In the genomic region with DNA sequence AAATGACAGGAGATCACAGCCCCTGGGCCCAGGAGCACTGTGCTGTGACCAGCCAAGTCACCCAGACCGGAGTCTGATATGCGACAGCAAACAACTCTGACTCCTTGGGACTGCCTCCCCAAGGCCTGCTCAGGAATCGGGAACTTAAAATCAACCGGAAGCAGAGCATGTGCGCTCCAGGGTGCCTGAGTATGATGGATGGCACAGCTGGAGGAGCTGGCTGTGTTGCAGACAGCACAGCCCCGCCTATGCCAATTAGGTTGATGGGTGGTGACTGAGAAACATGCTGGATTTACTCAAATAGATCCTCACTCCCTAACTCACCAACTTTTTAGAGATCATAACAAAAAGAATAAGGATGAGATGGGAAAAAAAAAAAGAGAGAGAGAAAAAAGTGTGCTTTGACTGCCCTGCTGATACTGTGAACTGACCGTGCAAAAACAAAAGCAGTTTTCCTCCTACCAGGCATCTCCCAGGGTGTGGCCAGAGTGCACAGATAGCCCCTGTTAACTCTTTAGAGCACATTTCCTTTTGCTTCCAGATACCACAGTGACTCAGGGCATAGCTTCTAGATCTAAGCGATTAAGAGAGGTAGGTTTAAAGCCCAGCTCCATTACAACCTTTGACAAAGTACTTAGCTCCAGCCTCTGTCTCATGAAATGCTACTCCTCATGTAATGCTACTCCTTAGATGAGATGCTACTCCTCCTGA, we compare ENCODE assay signal across 11 cellular contexts. TPM values are rescaled to one million over a fixed set of nuclear protein-coding genes. Genes with fewer than 3 reads are reported as not detected.
A peak's percentile ranks its signal among the peaks of the same experiment; 100 is the strongest.
DNase-seq lines count a peak whose midpoint lies in the region; ATAC-seq, FAIRE-seq and TF ChIP-seq lines count a peak whose summit lies in the region.
"Had no signal": no experiment of that assay in that cellular context is flagged by ENCODE, and none has a peak within 500 bp of the region (broad histone marks: within the 10 kb centered on the region; RNA-seq: fewer than 3 reads in every experiment).

No MANE protein-coding gene starts in this region.

- no peaks in the 10 kb centered on the region for H3K9me3 ChIP-seq in H1 (ENCODE audit: insufficient read depth in 2 of 2, low read depth in 1 of 2, low read length in 1 of 2)
- no peaks in the 10 kb centered on the region for H3K9me3 ChIP-seq in mucosa of descending colon

- POLR2A ChIA-PET in H1 (lab: Charles Lee; ENCODE audit: partially characterized antibody), result interaction anchor here (0.7 kb wide), 1 partner anchor 210 kb away, joined by 3 read pairs; no protein-coding TSS in a partner anchor

- no peak for TF ChIP-seq RAD21 in H1 (IDR thresholded peaks at IDR 0.05 in 1 of 2, conservative IDR thresholded peaks at IDR 0.05 in 1 of 2; ENCODE audit: low read depth in 2 of 2, low read length in 2 of 2)

- H3K36me3 Mint-ChIP-seq in activated CD4-positive, alpha-beta T cell treated with anti-CD3 and anti-CD28 coated beads, Interleukin-2, amount 10 ng/mL, durations not matched to agents 24 days and 14 days (ENCODE audit: low read depth), result no peaks in the 10 kb centered on the region
- no peaks in the 10 kb centered on the region for H3K36me3 Mint-ChIP-seq in activated T-cell treated with anti-CD3 and anti-CD28 coated beads, Interleukin-2, amount 50 U/mL, for 4 hours (ENCODE audit: insufficient read depth)
- no peaks in the 10 kb centered on the region for H3K36me3 Mint-ChIP-seq in activated T-helper 1 cell treated with anti-CD3 and anti-CD28 coated beads, Interleukin-12 subunit alpha, Interleukin-12 subunit beta, Interleukin-2, Interleukin-4 antibody, amounts not matched to agents 30 ng/mL and 10 ng/mL and 1 ng/mL, durations not matched to agents 14 hours and 24 hours and 36 hours (ENCODE audit: low read depth)

- no peak overlapping the region for H2AFZ ChIP-seq in H1 (ENCODE audit: low read length)

- no peaks in the 10 kb centered on the region for H3K4me1 Mint-ChIP-seq in activated CD4-positive, alpha-beta T cell treated with anti-CD3 and anti-CD28 coated beads, Interleukin-2, amount 10 ng/mL, durations not matched to agents 24 days and 14 days
- no peaks in the 10 kb centered on the region for H3K4me1 Mint-ChIP-seq in activated T-cell treated with anti-CD3 and anti-CD28 coated beads, Interleukin-2, amount 50 U/mL, for 4 hours (ENCODE audit: low read depth)
- no peaks in the 10 kb centered on the region for H3K4me1 Mint-ChIP-seq in activated T-helper 1 cell treated with anti-CD3 and anti-CD28 coated beads, Interleukin-12 subunit alpha, Interleukin-12 subunit beta, Interleukin-2, Interleukin-4 antibody, amounts not matched to agents 30 ng/mL and 10 ng/mL and 1 ng/mL, durations not matched to agents 14 hours and 24 hours and 36 hours (ENCODE audit: low read depth)

- H3K36me3 ChIP-seq in H1 (ENCODE audit: control insufficient read depth in 2 of 4, insufficient read depth in 4 of 4, low read length in 3 of 4), result peaks cover 0 to 3% (median 2%) of the 10 kb centered on the region in 4 experiments; a peak in 1 of 8 replicates
- H3K36me3 ChIP-seq in mucosa of descending colon (ENCODE audit: low read depth), result no peaks in the 10 kb centered on the region

- H3K4me3 Mint-ChIP-seq in activated CD4-positive, alpha-beta T cell treated with anti-CD3 and anti-CD28 coated beads, Interleukin-2, amount 10 ng/mL, durations not matched to agents 24 days and 14 days, result no peak overlapping the region
- no peak overlapping the region for H3K4me3 Mint-ChIP-seq in activated T-cell treated with anti-CD3 and anti-CD28 coated beads, Interleukin-2, amount 50 U/mL, for 4 hours
- no peak overlapping the region for H3K4me3 Mint-ChIP-seq in activated T-helper 1 cell treated with anti-CD3 and anti-CD28 coated beads, Interleukin-12 subunit alpha, Interleukin-12 subunit beta, Interleukin-2, Interleukin-4 antibody, amounts not matched to agents 30 ng/mL and 10 ng/mL and 1 ng/mL, durations not matched to agents 14 hours and 24 hours and 36 hours

- 0 out of 2 replicates have a peak overlapping the region, but pooled peaks have one; percentile 24 for H3K18ac ChIP-seq in H1 (ENCODE audit: extremely low read depth, low read length)

- no peak overlapping the region for H2BK12ac ChIP-seq in H1 (ENCODE audit: low read depth, low read length)

- no peak overlapping the region for H2AK5ac ChIP-seq in H1 (ENCODE audit: low read depth, low read length)

- H3K4me1 ChIP-seq in H1 (replicated peaks in 1 of 4; ENCODE audit: control insufficient read depth in 3 of 4, insufficient read depth in 4 of 4, low read length in 3 of 4), result peaks cover 0 to 15% (median 3%) of the 10 kb centered on the region in 4 experiments; a peak in 3 of 7 replicates
- H3K4me1 ChIP-seq in mucosa of descending colon (ENCODE audit: low read depth), result peaks cover 5% of the 10 kb centered on the region

- no peak overlapping the region for H4K8ac ChIP-seq in H1 (ENCODE audit: extremely low read depth, insufficient read depth, low read length)

- H3K79me2 ChIP-seq in H1 (ENCODE audit: control insufficient read depth in 1 of 2, insufficient read depth in 2 of 2, low read length in 2 of 2), result peaks cover 0 to 59% of the 10 kb centered on the region in 2 experiments; a peak in 2 of 4 replicates

- H3K56ac ChIP-seq in H1 (replicated peaks; ENCODE audit: insufficient read length, low read depth, low read length), result no peak overlapping the region

- H4K20me1 ChIP-seq in H1 (replicated peaks in 1 of 2; ENCODE audit: control insufficient read depth in 1 of 2, insufficient read depth in 2 of 2, low read length in 2 of 2), result no peaks in the 10 kb centered on the region

- no peak overlapping the region for H2BK5ac ChIP-seq in H1 (ENCODE audit: low read depth, low read length)

- no peak overlapping the region for H4K91ac ChIP-seq in H1 (replicated peaks; ENCODE audit: insufficient read length, low read length)

- intact Hi-C loops in mucosa of descending colon (cut with DNase I, micrococcal nuclease), result no loop called here
- intact Hi-C loops in activated CD4-positive, alpha-beta T cell treated with anti-CD3 and anti-CD28 coated beads, Interleukin-2, amount 10 ng/mL, durations not matched to agents 24 days and 14 days (cut with micrococcal nuclease), result no loop called here
- intact Hi-C loops in activated T-helper 1 cell treated with anti-CD3 and anti-CD28 coated beads, Interleukin-12 subunit alpha, Interleukin-12 subunit beta, Interleukin-2, Interleukin-4 antibody, amounts not matched to agents 30 ng/mL and 10 ng/mL and 1 ng/mL, durations not matched to agents 14 hours and 24 hours and 36 hours (cut with micrococcal nuclease), result no loop called here

- H3K27ac Mint-ChIP-seq in activated CD4-positive, alpha-beta T cell treated with anti-CD3 and anti-CD28 coated beads, Interleukin-2, amount 10 ng/mL, durations not matched to agents 24 days and 14 days, result no peak overlapping the region
- H3K27ac Mint-ChIP-seq in activated T-helper 1 cell treated with anti-CD3 and anti-CD28 coated beads, Interleukin-12 subunit alpha, Interleukin-12 subunit beta, Interleukin-2, Interleukin-4 antibody, amounts not matched to agents 30 ng/mL and 10 ng/mL and 1 ng/mL, durations not matched to agents 14 hours and 24 hours and 36 hours, result no peak overlapping the region

- TF ChIP-seq CTCF in H1 (IDR thresholded peaks at IDR 0.05; ENCODE audit: control extremely low read depth in 1 of 3, insufficient read depth in 1 of 3, low read depth in 1 of 3, low read length in 3 of 3), result no peak
- TF ChIP-seq CTCF in mucosa of descending colon (IDR thresholded peaks at IDR 0.05), result no peak

- H2BK120ac ChIP-seq in H1 (replicated peaks; ENCODE audit: low read depth, low read length), result no peak overlapping the region

- peaks cover 4% of the 10 kb centered on the region; the same call in 1 of the 2 replicates for H3K79me1 ChIP-seq in H1 (ENCODE audit: low read depth, low read length)

- TF ChIP-seq EP300 in H1 (IDR thresholded peaks at IDR 0.05; ENCODE audit: borderline replicate concordance in 1 of 2, low read depth in 2 of 2, low read length in 2 of 2), result no peak

- no peak overlapping the region for H4K5ac ChIP-seq in H1 (ENCODE audit: insufficient read length, low read depth, low read length)

- peaks cover 25% of the 10 kb centered on the region for H3K27me3 Mint-ChIP-seq in activated CD4-positive, alpha-beta T cell treated with anti-CD3 and anti-CD28 coated beads, Interleukin-2, amount 10 ng/mL, durations not matched to agents 24 days and 14 days
- peaks cover 37% of the 10 kb centered on the region for H3K27me3 Mint-ChIP-seq in activated T-cell treated with anti-CD3 and anti-CD28 coated beads, Interleukin-2, amount 50 U/mL, for 4 hours (ENCODE audit: low read depth)
- H3K27me3 Mint-ChIP-seq in activated T-helper 1 cell treated with anti-CD3 and anti-CD28 coated beads, Interleukin-12 subunit alpha, Interleukin-12 subunit beta, Interleukin-2, Interleukin-4 antibody, amounts not matched to agents 30 ng/mL and 10 ng/mL and 1 ng/mL, durations not matched to agents 14 hours and 24 hours and 36 hours (ENCODE audit: insufficient read depth), result peaks cover 21% of the 10 kb centered on the region

- no peak overlapping the region for H3K4me2 ChIP-seq in H1 (ENCODE audit: insufficient read depth in 1 of 2, low read depth in 2 of 2, low read length in 2 of 2)

- no peaks in the 10 kb centered on the region for H3K9me3 Mint-ChIP-seq in activated CD4-positive, alpha-beta T cell treated with anti-CD3 and anti-CD28 coated beads, Interleukin-2, amount 10 ng/mL, durations not matched to agents 24 days and 14 days
- no peaks in the 10 kb centered on the region for H3K9me3 Mint-ChIP-seq in activated T-cell treated with anti-CD3 and anti-CD28 coated beads, Interleukin-2, amount 50 U/mL, for 4 hours
- no peaks in the 10 kb centered on the region for H3K9me3 Mint-ChIP-seq in activated T-helper 1 cell treated with anti-CD3 and anti-CD28 coated beads, Interleukin-12 subunit alpha, Interleukin-12 subunit beta, Interleukin-2, Interleukin-4 antibody, amounts not matched to agents 30 ng/mL and 10 ng/mL and 1 ng/mL, durations not matched to agents 14 hours and 24 hours and 36 hours

- no peak for TF ChIP-seq POLR2A in H1 (IDR thresholded peaks at IDR 0.05; ENCODE audit: control extremely low read depth in 1 of 2, low read depth in 2 of 2, low read length in 2 of 2)

- no peaks in the 10 kb centered on the region for H3K23me2 ChIP-seq in H1 (ENCODE audit: low read depth, low read length)

- no peak overlapping the region for H3K4ac ChIP-seq in H1 (replicated peaks; ENCODE audit: insufficient read length, low read depth, low read length)

- DNase-seq in Caki2 (ENCODE audit: low read depth), result peak; percentile 41
- peak; percentile 43 for DNase-seq in NCI-H2227 treated with DMSO at 0.1 percent for 48 hours (lab: John Stamatoyannopoulos, UW)
- DNase-seq in H1 (ENCODE audit: low read depth in 1 of 2, low spot score in 2 of 2), result no peak
- peak in 1 of 3 donors; percentile 38 for DNase-seq in mucosa of descending colon
- DNase-seq in activated CD4-positive, alpha-beta T cell treated with anti-CD3 and anti-CD28 coated beads, Interleukin-2, amount 10 ng/mL, durations not matched to agents 24 days and 14 days, result no peak
- DNase-seq in activated T-cell treated with anti-CD3 and anti-CD28 coated beads, Interleukin-2, amount 50 U/mL, for 4 hours, result no peak
- no peak for DNase-seq in activated T-helper 1 cell treated with anti-CD3 and anti-CD28 coated beads, Interleukin-12 subunit alpha, Interleukin-12 subunit beta, Interleukin-2, Interleukin-4 antibody, amounts not matched to agents 30 ng/mL and 10 ng/mL and 1 ng/mL, durations not matched to agents 14 hours and 24 hours and 36 hours (ENCODE audit: low spot score)
- DNase-seq: activated gamma-delta T cell treated with Interleukin-2 at 50 U/mL for 16 hours, NCI-H1930 had no signal

- H2BK20ac ChIP-seq in H1 (ENCODE audit: low read length), result no peak overlapping the region

- CTCF ChIA-PET in H1 (lab: Charles Lee; ENCODE audit: partially characterized antibody), result interaction anchor here (0.8 to 1.9 kb wide), 8 partner anchors 8 to 158 kb away, joined by 3 to 10 read pairs (median 4); no protein-coding TSS in a partner anchor

- no peak overlapping the region for H3K9ac ChIP-seq in H1 (replicated peaks in 1 of 4; ENCODE audit: extremely low read depth in 1 of 4, low read depth in 3 of 4, low read length in 3 of 4)

- 76% methylated on average over 8 of the region's 8 CpGs; no CpG with 5 or more reads in 1 of the 2 experiments for WGBS in H1 (ENCODE audit: extremely low coverage in 1 of 2, insufficient coverage in 1 of 2, insufficient read length in 1 of 2, insufficient replicate concordance in 2 of 2, low coverage in 1 of 2, low lambda C conversion rate in 2 of 2, missing lambda C conversion rate in 1 of 2), 2 experiments

- no peak overlapping the region for H2BK15ac ChIP-seq in H1 (ENCODE audit: low read length)

- H3K27ac ChIP-seq in H1 (ENCODE audit: low read depth, low read length), result no peak overlapping the region
- H3K27ac ChIP-seq: C4-2B had no signal

- no peaks in the 10 kb centered on the region for H3K27me3 ChIP-seq in H1 (replicated peaks in 1 of 4; ENCODE audit: control insufficient read depth in 3 of 4, extremely low read depth in 1 of 4, insufficient read depth in 3 of 4, low read length in 3 of 4)

- in situ Hi-C loops in Caki2 (cut with HindIII; ENCODE audit: low pct_unique_long_range_greater_than_20kb, low sequenced_read_pairs), result no loop called here

- ATAC-seq in mucosa of descending colon, result peak; percentile 72
- no peak for ATAC-seq in activated T-cell treated with anti-CD3 and anti-CD28 coated beads, Interleukin-2, amount 50 U/mL, for 4 hours
- no peak for ATAC-seq in HG02840 (IDR thresholded peaks at IDR 0.05; ENCODE audit: low FRiP score, unreplicated experiment)

- no peak for FAIRE-seq in H1 (lab: Jason Lieb, UNC)

- H3K4me3 ChIP-seq in H1 (ENCODE audit: extremely low read depth in 1 of 4, insufficient read depth in 2 of 4, low read depth in 3 of 4, low read length in 4 of 4) (no peak overlapping the region), mucosa of descending colon (no peak overlapping the region)

- H3K14ac ChIP-seq in H1 (ENCODE audit: insufficient read length), result no peak overlapping the region

- no peak overlapping the region for H3K23ac ChIP-seq in H1 (ENCODE audit: insufficient read length)

RNA-seq across cellular contexts. Expression of a gene that starts 27.4 kb away (rescaled TPM):
- 7.2 and 9.8 TPM in 2 replicates for total RNA-seq in Caki2 (2014; rRNA removed; shearing (Covaris generic); ENCODE audit: low replicate concordance)
- 50.0 TPM in 2 replicates for total RNA-seq in H1 (2021; fragmentation: NEBNext Ultra II Directional; extraction: Animal tissue kit (Norgen Biotek cat#: 25700))
- 8.2 and 8.9 TPM in 2 replicates for polyA plus RNA-seq in H1 (2011; rRNA removed)
- polyA plus RNA-seq in H1 (2011; cell fraction: cytosol; rRNA removed), result 9.2 TPM
- 17.7 TPM for polyA plus RNA-seq in H1 (2011; cell fraction: nucleus; rRNA removed)
- polyA plus RNA-seq in H1 (2012, experiment 1 of 2), result 7.4 to 15.0 TPM (median 10.7 TPM) in 4 replicates
- polyA plus RNA-seq in H1 (2012, experiment 2 of 2), result 0.85 TPM
- 12.7 TPM for polyA plus RNA-seq in H1 (2013, experiment 1 of 2)
- 11.8 TPM for polyA plus RNA-seq in H1 (2013, experiment 2 of 2)
- polyA minus RNA-seq in H1 (2011; rRNA and poly(A)+ RNA removed), result 110 and 154 TPM in 2 replicates
- 38.5 TPM for polyA minus RNA-seq in H1 (2011; cell fraction: cytosol; rRNA and poly(A)+ RNA removed)
- polyA minus RNA-seq in H1 (2011; cell fraction: nucleus; rRNA and poly(A)+ RNA removed), result 89.6 TPM
- total RNA-seq in mucosa of descending colon, result 10 to 100 TPM; 17.1 to 31.1 (median 20.7) TPM
- total RNA-seq in activated CD4-positive, alpha-beta T cell treated with anti-CD3 and anti-CD28 coated beads, Interleukin-2, amount 10 ng/mL, durations not matched to agents 24 days and 14 days, result 0.14 and 0.30 TPM in 2 replicates
- total RNA-seq in activated T-cell treated with anti-CD3 and anti-CD28 coated beads, Interleukin-2, amount 50 U/mL, for 4 hours, result under 1 TPM; 0.11 to 0.68 (median 0.35) TPM
- 0.44 and 0.47 TPM in 2 replicates for total RNA-seq in activated T-helper 1 cell treated with anti-CD3 and anti-CD28 coated beads, Interleukin-12 subunit alpha, Interleukin-12 subunit beta, Interleukin-2, Interleukin-4 antibody, amounts not matched to agents 30 ng/mL and 10 ng/mL and 1 ng/mL, durations not matched to agents 14 hours and 24 hours and 36 hours

Comparison
In these comparisons a context has a peak if more than half of its experiments do, and no peak if none do; other contexts are left out.
1. DNase-seq: peak in Caki2 (single experiment) and NCI-H2227 treated with DMSO at 0.1 percent for 48 hours (single experiment); none in H1 (0 of 2), activated CD4-positive, alpha-beta T cell treated with anti-CD3 and anti-CD28 coated beads, Interleukin-2, amount 10 ng/mL, durations not matched to agents 24 days and 14 days (single experiment), activated T-cell treated with anti-CD3 and anti-CD28 coated beads, Interleukin-2, amount 50 U/mL, for 4 hours (single experiment) and activated T-helper 1 cell treated with anti-CD3 and anti-CD28 coated beads, Interleukin-12 subunit alpha, Interleukin-12 subunit beta, Interleukin-2, Interleukin-4 antibody, amounts not matched to agents 30 ng/mL and 10 ng/mL and 1 ng/mL, durations not matched to agents 14 hours and 24 hours and 36 hours (single experiment).